Comparison of ENCODE assay signal across 8 cellular contexts in the genomic region with DNA sequence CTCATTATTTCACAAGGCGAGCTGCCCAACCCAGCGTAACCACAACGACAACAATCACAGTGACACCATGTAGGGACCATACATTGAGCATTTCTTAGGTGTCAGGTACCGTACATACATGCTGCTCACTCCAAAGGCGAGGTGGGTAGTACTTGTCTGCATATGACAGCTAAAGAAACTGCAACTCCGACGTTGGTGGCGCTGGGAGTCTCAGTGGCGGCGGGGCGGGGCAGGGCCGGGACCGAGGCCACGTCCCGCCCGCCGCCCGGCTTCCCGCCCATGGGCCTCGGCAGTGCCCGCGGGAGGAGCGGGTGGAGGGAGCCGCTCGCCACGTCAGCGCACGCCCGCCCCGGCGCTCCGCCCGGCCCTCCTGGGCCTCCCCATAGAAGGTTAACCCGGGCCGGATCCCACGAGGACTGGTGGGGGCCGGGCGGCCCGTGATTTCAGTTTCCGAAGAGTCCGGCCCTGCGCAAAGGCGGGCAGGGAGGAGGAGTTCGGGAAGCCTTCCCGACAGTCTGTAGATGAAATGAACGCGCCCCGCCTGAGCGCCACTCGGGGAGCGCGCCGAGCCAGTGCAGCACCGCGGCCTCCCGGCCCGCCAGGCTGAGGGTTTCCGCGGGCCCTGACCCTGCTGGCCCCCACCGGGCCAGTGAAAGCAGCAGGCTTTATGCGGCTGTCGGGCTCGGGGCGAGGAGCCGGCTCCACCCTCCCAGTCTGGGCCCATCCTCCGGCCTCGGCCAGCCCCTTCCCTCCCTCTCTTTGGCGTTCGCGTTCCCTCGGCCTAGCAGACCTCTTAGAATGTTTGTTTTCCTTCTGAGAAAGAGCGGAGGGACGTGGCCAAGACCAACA.
DNase-seq lines count a peak whose midpoint lies in the region; ATAC-seq and TF ChIP-seq lines count a peak whose summit lies in the region.

No MANE protein-coding gene starts in this region.

- no peaks in the 10 kb centered on the region for H3K36me3 ChIP-seq in kidney epithelial cell (ENCODE audit: control insufficient read depth, insufficient read depth, low read length)

- peak; percentile 89 for DNase-seq in NK-92 treated with Interleukin-12 subunit alpha and Interleukin-12 subunit beta, amount 100 ng/mL, for 24 hours (lab: John Stamatoyannopoulos, UW)
- DNase-seq in NK-92 (lab: John Stamatoyannopoulos, UW; ENCODE audit: unreplicated experiment) (no peak), NCI-H2171 (lab: John Stamatoyannopoulos, UW) (peak; percentile 68), cerebellum (ENCODE audit: low spot score) (peak; percentile 83), kidney epithelial cell (ENCODE audit: low read depth) (no peak)
- DNase-seq in activated CD4-positive, alpha-beta T cell treated with anti-CD3 and anti-CD28 coated beads for 24 hours (ENCODE audit: low read depth in 2 of 2), result peak; percentile 67 to 76
- DNase-seq in stimulated activated CD4-positive, alpha-beta T cell treated with anti-CD3 and anti-CD28 coated beads, Interleukin-15, amount 100 ng/mL, for 24 hours, result peak; percentile 91

- peak; percentile 88 for ATAC-seq in HG02884 (IDR thresholded peaks at IDR 0.05; ENCODE audit: unreplicated experiment)

- peak overlapping the region; percentile 39 for H3K4me3 ChIP-seq in kidney epithelial cell (ENCODE audit: low read depth, low read length)

- no peaks in the 10 kb centered on the region for H3K27me3 ChIP-seq in kidney epithelial cell (ENCODE audit: control insufficient read depth, insufficient read depth, low read length)

- no peak for TF ChIP-seq CTCF in kidney epithelial cell (IDR thresholded peaks at IDR 0.05; ENCODE audit: insufficient read depth, low read length, poor library complexity, severe bottlenecking)

Comparison
In these comparisons a context has a peak if more than half of its experiments do, and no peak if none do; other contexts are left out.
1. DNase-seq: peak in NK-92 treated with Interleukin-12 subunit alpha and Interleukin-12 subunit beta, amount 100 ng/mL, for 24 hours (single experiment), NCI-H2171 (single experiment), activated CD4-positive, alpha-beta T cell treated with anti-CD3 and anti-CD28 coated beads for 24 hours (2 of 2), cerebellum (single experiment) and stimulated activated CD4-positive, alpha-beta T cell treated with anti-CD3 and anti-CD28 coated beads, Interleukin-15, amount 100 ng/mL, for 24 hours (single experiment); none in NK-92 (single experiment) and kidney epithelial cell (single experiment).